8 cellular contexts compared by ENCODE assay signal in the genomic region with DNA sequence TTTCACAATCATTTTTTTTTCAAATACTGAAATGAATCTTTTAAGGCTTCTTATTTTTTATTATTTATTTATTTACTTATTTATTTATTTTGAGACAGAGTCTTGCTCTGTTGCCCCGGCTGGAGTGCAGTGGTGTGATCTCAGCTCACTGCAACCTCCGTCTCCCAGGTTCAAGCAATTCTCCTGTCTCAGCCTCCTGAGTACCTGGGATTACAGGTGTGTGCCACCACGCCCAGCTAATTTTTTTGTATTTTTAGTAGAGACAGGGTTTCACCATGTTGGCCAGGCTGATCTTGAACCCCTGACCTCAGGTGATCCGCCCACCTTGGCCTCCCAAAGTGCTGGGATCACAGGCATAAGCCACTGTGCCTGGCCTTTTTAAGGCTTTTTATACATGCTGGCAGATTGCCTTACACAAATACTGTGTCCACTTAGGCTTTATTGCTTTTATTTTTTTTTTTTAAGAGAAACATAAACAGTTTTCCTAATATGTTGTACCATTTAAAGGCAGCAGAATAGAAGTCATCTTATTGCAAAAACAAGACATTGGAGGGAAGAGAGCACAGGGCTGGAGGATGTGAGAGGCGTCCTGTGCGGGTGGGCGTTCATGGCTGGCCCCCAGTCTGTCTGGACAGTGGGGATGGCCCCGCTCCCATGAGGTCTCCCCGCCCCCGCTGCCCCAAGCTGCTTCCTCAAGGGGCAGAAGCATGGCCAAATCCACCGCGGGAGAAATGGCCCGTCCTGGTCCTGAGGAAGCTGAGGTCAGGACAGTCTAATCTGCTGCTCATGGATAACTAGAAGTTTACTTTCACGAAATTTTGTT. TPM values are rescaled to one million over a fixed set of nuclear protein-coding genes. Genes with fewer than 3 reads are reported as not detected.
DNase-seq lines count a peak whose midpoint lies in the region; ATAC-seq, FAIRE-seq and TF ChIP-seq lines count a peak whose summit lies in the region.
"Not testable (repeated sequence)": the region's sequence is repeated elsewhere in the genome, so short reads cannot be mapped to it uniquely, and the experiment has no call there.

No MANE protein-coding gene starts in this region.

- DNase-seq in T-helper 17 cell; effector memory CD8-positive, alpha-beta T cell: not testable (repeated sequence)
- DNase-seq in heart left ventricle (peak in 3 of 5 donors; percentile 43 to 68 (median 53)), left kidney (ENCODE audit: low read depth, low spot score) (peak; percentile 15), pancreas (peak in 3 of 6 donors; percentile 21 to 57 (median 27)), testis (peak; percentile 41)

- not testable (repeated sequence) for TF ChIP-seq POLR2A in heart left ventricle (IDR thresholded peaks at IDR 0.05); testis (IDR thresholded peaks at IDR 0.05)

- H3K36me3 Mint-ChIP-seq in T-helper 17 cell (ENCODE audit: low read depth), result not testable (repeated sequence)
- peaks cover 47% of the 10 kb centered on the region for H3K36me3 Mint-ChIP-seq in effector memory CD8-positive, alpha-beta T cell (ENCODE audit: insufficient read depth)

- CTCF ChIA-PET in HEK293 (lab: Yijun Ruan, JAX), result interaction anchor here (0.6 kb wide), 1 partner anchor 789 kb away, joined by 4 read pairs; no protein-coding TSS in a partner anchor

- not testable (repeated sequence) for H3K4me1 ChIP-seq in HEK293 (ENCODE audit: control insufficient read depth, insufficient read depth, low read length); heart left ventricle; testis
- H3K4me1 ChIP-seq in pancreas, result peaks cover 7 to 16% (median 14%) of the 10 kb centered on the region in 3 donors

- H3K4me3 Mint-ChIP-seq in T-helper 17 cell; effector memory CD8-positive, alpha-beta T cell: not testable (repeated sequence)

- not testable (repeated sequence) for H3K4me1 Mint-ChIP-seq in T-helper 17 cell; effector memory CD8-positive, alpha-beta T cell (ENCODE audit: low read depth in 2 of 2)

- H3K9me3 Mint-ChIP-seq in effector memory CD8-positive, alpha-beta T cell, result not testable (repeated sequence)

- intact Hi-C loops in heart left ventricle (cut with DNase I); pancreas (cut with DNase I); testis (cut with DNase I; ENCODE audit: low total_unique reads): not testable (repeated sequence)

- H3K9me3 ChIP-seq in HEK293 (ENCODE audit: control insufficient read depth, insufficient read depth, low read depth, low read length); T-helper 17 cell (ENCODE audit: control insufficient read depth, low read length, poor library complexity, severe bottlenecking); heart left ventricle; pancreas; testis: not testable (repeated sequence)

- WGBS in heart left ventricle, 4 donors, result 61 to 80% (median 74%) methylated on average over 14 of the region's 14 CpGs
- WGBS in pancreas, 2 donors, result 46 to 47% methylated on average over 14 of the region's 14 CpGs
- 65% methylated on average over 14 of the region's 14 CpGs for WGBS in testis, 2 donors

- H3K27me3 Mint-ChIP-seq in T-helper 17 cell; effector memory CD8-positive, alpha-beta T cell: not testable (repeated sequence)

- FAIRE-seq in pancreas (lab: Jason Lieb, UNC), result not testable (repeated sequence)

- not testable (repeated sequence) for TF ChIP-seq CTCF in C4-2B (conservative IDR thresholded peaks at IDR 0.05); HEK293 (tag by site-specific recombination; IDR thresholded peaks at IDR 0.05); heart left ventricle (IDR thresholded peaks at IDR 0.05); pancreas (IDR thresholded peaks at IDR 0.05); testis (IDR thresholded peaks at IDR 0.05)

- H3K4me3 ChIP-seq in HEK293 (ENCODE audit: low read depth, low read length); heart left ventricle; pancreas; testis: not testable (repeated sequence)

- POLR2A ChIA-PET in HEK293 (lab: Yijun Ruan, JAX), result not testable (repeated sequence)

- not testable (repeated sequence) for ATAC-seq in T-helper 17 cell; effector memory CD8-positive, alpha-beta T cell (replicated peaks)
- ATAC-seq in heart left ventricle (peak in 2 of 4 donors; percentile 18 to 77), pancreas (peak; percentile 26 to 60 (median 39))

- peak overlapping the region; percentile 41 for H3K27ac Mint-ChIP-seq in T-helper 17 cell
- peak overlapping the region; percentile 16 to 31 for H3K27ac Mint-ChIP-seq in effector memory CD8-positive, alpha-beta T cell

- not testable (repeated sequence) for H3K27me3 ChIP-seq in heart left ventricle, pancreas, testis

- H3K36me3 ChIP-seq in HEK293 (ENCODE audit: control insufficient read depth in 2 of 2, insufficient read depth in 1 of 2, low read length in 2 of 2) (peaks cover 16 to 35% of the 10 kb centered on the region in 2 experiments), heart left ventricle (peaks cover 0 to 55% (median 33%) of the 10 kb centered on the region in 9 donors)
- not testable (repeated sequence) for H3K36me3 ChIP-seq in pancreas; testis (ENCODE audit: low read depth, missing control alignments)

- H3K27ac ChIP-seq in C4-2B (peak overlapping the region; percentile 27; the same call in 1 of the 2 replicates), pancreas (peak overlapping the region in 2 of 4 donors; percentile 9 to 36), testis (peak overlapping the region in 1 of 2 donors; percentile 11)
- not testable (repeated sequence) for H3K27ac ChIP-seq in HEK293 (ENCODE audit: extremely low read depth, low read depth, low read length); heart left ventricle

TF ChIP-seq in HEK293, 187 proteins besides CTCF, POLR2A, EP300 and RAD21:
- peak; percentile 78; the same call in 1 of the 2 replicates for TF ChIP-seq ZNF121 (tag by site-specific recombination; IDR thresholded peaks at IDR 0.05)
TF ChIP-seq in HEK293: peak in this region for 1; not testable (repeated sequence) for 186.

RNA-seq across cellular contexts. Expression of gene PKNOX1, which starts 31.9 kb away (rescaled TPM):
- 10 to 100 TPM; 11.5 to 15.3 TPM for total RNA-seq in T-helper 17 cell
- total RNA-seq in heart left ventricle, result 10 to 100 TPM in 3 of 9 donors, 1 to 10 TPM in 6; 3.5 to 13.6 (median 8.7) TPM
- 1 to 10 TPM; 2.4 to 6.5 TPM for polyA plus RNA-seq in heart left ventricle
- 10 to 100 TPM in 1 of 6 donors, 1 to 10 TPM in 5; 5.2 to 10.2 (median 6.0) TPM for total RNA-seq in pancreas
- 1 to 10 TPM; 6.0 to 8.2 TPM for polyA plus RNA-seq in pancreas
- 10 to 100 TPM; 22.1 to 38.8 TPM for total RNA-seq in testis
- polyA plus RNA-seq in testis (ENCODE audit: insufficient read depth, low read depth, low replicate concordance), result 82.5 TPM
